Comparison of ENCODE assay signal across 1 cellular context in genomic region chr6:159715605-159716004, GRCh38.
TF ChIP-seq lines count a peak whose summit lies in the region.

No MANE protein-coding gene starts in this region.

TF ChIP-seq in A549, 52 proteins besides CTCF, POLR2A, EP300 and RAD21:
- TF ChIP-seq RCOR1 (IDR thresholded peaks at IDR 0.05; ENCODE audit: low read depth, low read length) (no peak), TP53 (CRISPR knock-in tag; IDR thresholded peaks at IDR 0.05) (no peak), EHMT2 (IDR thresholded peaks at IDR 0.05; ENCODE audit: low read depth) (no peak), SMC3 (IDR thresholded peaks at IDR 0.05) (no peak), GATA3 (IDR thresholded peaks at IDR 0.05; ENCODE audit: borderline replicate concordance) (no peak), TFCP2L1 (CRISPR knock-in tag; IDR thresholded peaks at IDR 0.05) (no peak), MYC (IDR thresholded peaks at IDR 0.05; ENCODE audit: borderline replicate concordance, low read length) (no peak), ZNF302 (CRISPR knock-in tag; IDR thresholded peaks at IDR 0.05) (no peak), FOSB (CRISPR knock-in tag; IDR thresholded peaks at IDR 0.05) (no peak), PBX3 (IDR thresholded peaks at IDR 0.05) (no peak), HOXB5 (CRISPR knock-in tag; IDR thresholded peaks at IDR 0.05) (no peak), HES2 (IDR thresholded peaks at IDR 0.05) (no peak), CHD4 (IDR thresholded peaks at IDR 0.05; ENCODE audit: borderline replicate concordance) (no peak), USF2 (IDR thresholded peaks at IDR 0.05) (no peak), SREBF2 (IDR thresholded peaks at IDR 0.05) (no peak), KDM1A (IDR thresholded peaks at IDR 0.05; ENCODE audit: low read depth) (no peak), ESRRA (IDR thresholded peaks at IDR 0.05; ENCODE audit: borderline replicate concordance, low read length) (no peak), ZFP36 (IDR thresholded peaks at IDR 0.05; ENCODE audit: borderline replicate concordance, partially characterized antibody) (no peak), KDM5A (IDR thresholded peaks at IDR 0.05) (no peak)
